12 cellular contexts compared by ENCODE assay signal in the genomic region with DNA sequence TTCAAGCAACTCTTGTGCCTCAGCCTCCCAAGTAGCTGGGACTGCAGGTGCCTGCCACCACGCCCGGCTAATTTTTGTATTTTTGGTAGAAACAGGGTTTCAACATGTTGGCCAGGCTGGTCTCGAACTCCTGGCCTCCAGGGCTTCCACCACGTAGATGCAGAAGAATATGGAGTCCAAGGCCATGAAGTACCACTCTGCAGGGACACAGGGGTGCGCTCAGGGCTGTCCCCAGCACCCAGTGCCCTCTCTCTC. TPM values are rescaled to one million over a fixed set of nuclear protein-coding genes. Genes with fewer than 3 reads are reported as not detected.
"Had no signal": no experiment of that assay in that cellular context is flagged by ENCODE, and none has a peak within 500 bp of the region (broad histone marks: within the 10 kb centered on the region; RNA-seq: fewer than 3 reads in every experiment).

No MANE protein-coding gene starts in this region.

RNA-seq across cellular contexts. Expression of gene CATSPER1, which starts 3.2 kb away (rescaled TPM):
- total RNA-seq: activated CD4-positive, alpha-beta T cell treated with anti-CD3 and anti-CD28 coated beads, Interleukin-2, amount 10 ng/mL, durations not matched to agents 7 days and 5 days; activated naive CD8-positive, alpha-beta T cell treated with anti-CD3 and anti-CD28 coated beads, Interleukin-2, amount 10 ng/mL, durations not matched to agents 7 days and 5 days; ascending aorta; cardiac muscle cell; dermis microvascular lymphatic vessel endothelial cell; esophagus squamous epithelium; fibroblast of lung; T-helper 17 cell had no signal
- polyA plus RNA-seq: cardiac muscle cell, fibroblast of lung had no signal

RNA-seq across cellular contexts. Expression of gene CST6, which starts 11.3 kb away (rescaled TPM):
- total RNA-seq: activated CD4-positive, alpha-beta T cell treated with anti-CD3 and anti-CD28 coated beads, Interleukin-2, amount 10 ng/mL, durations not matched to agents 7 days and 5 days; activated naive CD8-positive, alpha-beta T cell treated with anti-CD3 and anti-CD28 coated beads, Interleukin-2, amount 10 ng/mL, durations not matched to agents 7 days and 5 days; cardiac muscle cell; colonic mucosa; T-helper 17 cell had no signal
- polyA plus RNA-seq: cardiac muscle cell had no signal

RNA-seq across cellular contexts. Expression of gene GAL3ST3, which starts 25.8 kb away (rescaled TPM):
- total RNA-seq: activated CD4-positive, alpha-beta memory T cell treated with anti-CD3 and anti-CD28 coated beads, Interleukin-2, amount 10 ng/mL, durations not matched to agents 7 days and 5 days; activated CD4-positive, alpha-beta T cell treated with anti-CD3 and anti-CD28 coated beads, Interleukin-2, amount 10 ng/mL, durations not matched to agents 7 days and 5 days; ascending aorta; colonic mucosa; endothelial cell of umbilical vein; esophagus squamous epithelium; fibroblast of lung; fibroblast of villous mesenchyme; T-helper 17 cell had no signal
- polyA plus RNA-seq: fibroblast of lung had no signal
